In the genomic region with DNA sequence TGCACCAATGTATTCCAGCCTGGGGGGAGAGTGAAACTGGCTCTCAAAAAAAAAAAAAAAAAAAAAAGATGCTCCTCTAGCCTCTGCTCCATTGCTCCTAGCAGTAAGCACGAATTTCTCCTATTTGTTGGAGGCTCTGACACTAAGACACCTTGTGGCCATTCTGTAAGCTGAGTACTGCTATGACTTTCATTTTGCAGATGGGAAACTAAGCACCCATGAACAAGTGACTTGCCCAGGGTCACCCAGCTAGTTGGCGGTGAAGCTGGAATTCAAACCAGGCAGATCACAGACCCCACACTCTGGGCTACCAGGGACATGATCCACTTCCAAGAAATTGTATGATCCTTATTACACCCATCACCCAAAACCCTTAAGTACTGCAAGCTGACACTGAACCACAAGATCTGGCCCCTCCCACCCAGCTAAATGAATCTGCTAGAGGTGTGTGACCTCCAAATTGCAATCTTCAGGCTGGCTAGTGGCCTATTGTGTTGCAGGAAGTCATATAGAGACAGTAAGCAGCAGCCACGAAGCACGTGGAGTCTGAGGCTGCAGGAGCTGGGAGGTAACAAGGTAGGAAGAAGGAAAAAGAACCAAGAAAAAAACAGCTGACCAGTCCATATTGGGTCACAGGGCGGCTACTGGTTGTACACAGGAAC, we compare ENCODE assay signal across 18 cellular contexts.
DNase-seq lines count a peak whose midpoint lies in the region; ATAC-seq, FAIRE-seq and TF ChIP-seq lines count a peak whose summit lies in the region.
"Had no signal": no experiment of that assay in that cellular context is flagged by ENCODE, and none has a peak within 500 bp of the region (broad histone marks: within the 10 kb centered on the region; RNA-seq: fewer than 3 reads in every experiment).

No MANE protein-coding gene starts in this region.

- peaks cover 4% of the 10 kb centered on the region for H3K36me3 Mint-ChIP-seq in activated CD4-positive, alpha-beta memory T cell treated with anti-CD3 and anti-CD28 coated beads for 36 hours
- H3K36me3 Mint-ChIP-seq in naive thymus-derived CD8-positive, alpha-beta T cell: peaks cover 0 to 27% (median 10%) of the 10 kb centered on the region in 3 donors

- peak; percentile 35 to 53 for ATAC-seq in activated CD4-positive, CD25-positive, alpha-beta regulatory T cell treated with anti-CD3 and anti-CD28 coated beads, Interleukin-2, amount 50 U/mL, for 24 hours
- peak in 1 of 2 donors; percentile 46 for ATAC-seq in naive thymus-derived CD8-positive, alpha-beta T cell
- ATAC-seq in omental fat pad (ENCODE audit: low FRiP score): no peak
- ATAC-seq in GM19467 (IDR thresholded peaks at IDR 0.05; ENCODE audit: unreplicated experiment): no peak
- ATAC-seq: upper lobe of right lung had no signal

- FAIRE-seq in GM12892 (lab: Jason Lieb, UNC): peak; percentile 38

- TF ChIP-seq CTCF in omental fat pad (IDR thresholded peaks at IDR 0.05): no peak

- POLR2A ChIA-PET in activated CD4-positive, alpha-beta memory T cell treated with anti-CD3 and anti-CD28 coated beads for 36 hours (lab: Charles Lee): no interaction called here
- POLR2A ChIA-PET in naive thymus-derived CD8-positive, alpha-beta T cell (lab: Charles Lee): interaction anchor here (0.6 kb wide), 1 partner anchor 206 kb away, joined by 3 read pairs; no protein-coding TSS in a partner anchor

- H3K4me3 Mint-ChIP-seq in activated CD4-positive, alpha-beta memory T cell treated with anti-CD3 and anti-CD28 coated beads for 36 hours: no peak overlapping the region
- H3K4me3 Mint-ChIP-seq in naive thymus-derived CD8-positive, alpha-beta T cell: no peak overlapping the region
- H3K4me3 Mint-ChIP-seq: nephron progenitor cell had no signal

- TF ChIP-seq POLR2A in GM12892 (IDR thresholded peaks at IDR 0.05; ENCODE audit: low read depth, low read length): no peak

- CTCF ChIA-PET in activated CD4-positive, alpha-beta memory T cell treated with anti-CD3 and anti-CD28 coated beads for 36 hours (lab: Charles Lee): interaction anchor here (0.7 to 1.2 kb wide), 3 partner anchors 12 to 390 kb away, joined by 3 to 4 read pairs (median 3); no protein-coding TSS in a partner anchor

- no peak overlapping the region for H3K27ac Mint-ChIP-seq in activated CD4-positive, alpha-beta memory T cell treated with anti-CD3 and anti-CD28 coated beads for 36 hours
- peak overlapping the region in 7 of 10 donors; percentile 21 to 80 (median 36) for H3K27ac Mint-ChIP-seq in naive thymus-derived CD8-positive, alpha-beta T cell
- H3K27ac Mint-ChIP-seq: nephron progenitor cell had no signal

- no peaks in the 10 kb centered on the region for H3K27me3 Mint-ChIP-seq in activated CD4-positive, alpha-beta memory T cell treated with anti-CD3 and anti-CD28 coated beads for 36 hours
- no peaks in the 10 kb centered on the region for H3K27me3 Mint-ChIP-seq in naive thymus-derived CD8-positive, alpha-beta T cell

- intact Hi-C loops in activated CD4-positive, alpha-beta memory T cell treated with anti-CD3 and anti-CD28 coated beads for 36 hours (cut with micrococcal nuclease): no loop called here

- H3K4me1 Mint-ChIP-seq in activated CD4-positive, alpha-beta memory T cell treated with anti-CD3 and anti-CD28 coated beads for 36 hours (ENCODE audit: low read depth): peaks cover 12% of the 10 kb centered on the region
- peaks cover 14 to 51% (median 30%) of the 10 kb centered on the region in 4 donors for H3K4me1 Mint-ChIP-seq in naive thymus-derived CD8-positive, alpha-beta T cell

- no peaks in the 10 kb centered on the region for H3K9me3 Mint-ChIP-seq in activated CD4-positive, alpha-beta memory T cell treated with anti-CD3 and anti-CD28 coated beads for 36 hours
- H3K9me3 Mint-ChIP-seq in naive thymus-derived CD8-positive, alpha-beta T cell: no peaks in the 10 kb centered on the region
- H3K9me3 Mint-ChIP-seq: nephron progenitor cell had no signal

- DNase-seq in activated CD4-positive, CD25-positive, alpha-beta regulatory T cell treated with anti-CD3 and anti-CD28 coated beads, Interleukin-2, amount 50 U/mL, for 72 hours: no peak
- DNase-seq in GM12892 (ENCODE audit: insufficient read length) (no peak), omental fat pad (ENCODE audit: low spot score) (no peak), kidney tubule cell (ENCODE audit: low spot score) (no peak)
- DNase-seq in activated CD4-positive, alpha-beta memory T cell treated with anti-CD3 and anti-CD28 coated beads for 36 hours: peak; percentile 46
- DNase-seq in naive thymus-derived CD8-positive, alpha-beta T cell: no peak
- DNase-seq: effector CD8-positive, alpha-beta T cell; GF-D8; left ventricle myocardium inferior; NCI-H1105 treated with DMSO at 0.1 percent for 48 hours; NCI-H226; nephron progenitor cell; Peyer's patch; stimulated activated CD8-positive, alpha-beta memory T cell treated with anti-CD3 and anti-CD28 coated beads, Interleukin-4, amount 100 ng/mL, for 48 hours; SW 1271; upper lobe of right lung had no signal

Comparison
In these comparisons a context has a peak if more than half of its experiments do, and no peak if none do; other contexts are left out.
1. ATAC-seq: peak in activated CD4-positive, CD25-positive, alpha-beta regulatory T cell treated with anti-CD3 and anti-CD28 coated beads, Interleukin-2, amount 50 U/mL, for 24 hours (2 of 2); none in omental fat pad (single experiment) and GM19467 (single experiment).